Comparison of ENCODE assay signal across 1 cellular context in genomic region chr4:53436251-53436650, GRCh38.
TF ChIP-seq lines count a peak whose summit lies in the region.

No MANE protein-coding gene starts in this region.

TF ChIP-seq in K562, 482 proteins besides CTCF, POLR2A, EP300 and RAD21 (continued from another document):
- TF ChIP-seq, protein P1, sequence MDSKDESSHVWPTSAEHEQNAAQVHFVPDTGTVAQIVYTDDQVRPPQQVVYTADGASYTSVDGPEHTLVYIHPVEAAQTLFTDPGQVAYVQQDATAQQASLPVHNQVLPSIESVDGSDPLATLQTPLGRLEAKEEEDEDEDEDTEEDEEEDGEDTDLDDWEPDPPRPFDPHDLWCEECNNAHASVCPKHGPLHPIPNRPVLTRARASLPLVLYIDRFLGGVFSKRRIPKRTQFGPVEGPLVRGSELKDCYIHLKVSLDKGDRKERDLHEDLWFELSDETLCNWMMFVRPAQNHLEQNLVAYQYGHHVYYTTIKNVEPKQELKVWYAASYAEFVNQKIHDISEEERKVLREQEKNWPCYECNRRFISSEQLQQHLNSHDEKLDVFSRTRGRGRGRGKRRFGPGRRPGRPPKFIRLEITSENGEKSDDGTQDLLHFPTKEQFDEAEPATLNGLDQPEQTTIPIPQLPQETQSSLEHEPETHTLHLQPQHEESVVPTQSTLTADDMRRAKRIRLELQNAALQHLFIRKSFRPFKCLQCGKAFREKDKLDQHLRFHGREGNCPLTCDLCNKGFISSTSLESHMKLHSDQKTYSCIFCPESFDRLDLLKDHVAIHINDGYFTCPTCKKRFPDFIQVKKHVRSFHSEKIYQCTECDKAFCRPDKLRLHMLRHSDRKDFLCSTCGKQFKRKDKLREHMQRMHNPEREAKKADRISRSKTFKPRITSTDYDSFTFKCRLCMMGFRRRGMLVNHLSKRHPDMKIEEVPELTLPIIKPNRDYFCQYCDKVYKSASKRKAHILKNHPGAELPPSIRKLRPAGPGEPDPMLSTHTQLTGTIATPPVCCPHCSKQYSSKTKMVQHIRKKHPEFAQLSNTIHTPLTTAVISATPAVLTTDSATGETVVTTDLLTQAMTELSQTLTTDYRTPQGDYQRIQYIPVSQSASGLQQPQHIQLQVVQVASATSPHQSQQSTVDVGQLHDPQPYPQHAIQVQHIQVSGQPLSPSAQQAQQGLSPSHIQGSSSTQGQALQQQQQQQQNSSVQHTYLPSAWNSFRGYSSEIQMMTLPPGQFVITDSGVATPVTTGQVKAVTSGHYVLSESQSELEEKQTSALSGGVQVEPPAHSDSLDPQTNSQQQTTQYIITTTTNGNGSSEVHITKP (IDR thresholded peaks at IDR 0.05; ENCODE audit: partially characterized antibody) = no peak
- TF ChIP-seq MAFK (IDR thresholded peaks at IDR 0.05; ENCODE audit: low read length) = no peak
- no peak for TF ChIP-seq POLR2AphosphoS5 (IDR thresholded peaks at IDR 0.05; ENCODE audit: control insufficient read depth, insufficient read depth, low read depth, low read length)
